In the genomic region with DNA sequence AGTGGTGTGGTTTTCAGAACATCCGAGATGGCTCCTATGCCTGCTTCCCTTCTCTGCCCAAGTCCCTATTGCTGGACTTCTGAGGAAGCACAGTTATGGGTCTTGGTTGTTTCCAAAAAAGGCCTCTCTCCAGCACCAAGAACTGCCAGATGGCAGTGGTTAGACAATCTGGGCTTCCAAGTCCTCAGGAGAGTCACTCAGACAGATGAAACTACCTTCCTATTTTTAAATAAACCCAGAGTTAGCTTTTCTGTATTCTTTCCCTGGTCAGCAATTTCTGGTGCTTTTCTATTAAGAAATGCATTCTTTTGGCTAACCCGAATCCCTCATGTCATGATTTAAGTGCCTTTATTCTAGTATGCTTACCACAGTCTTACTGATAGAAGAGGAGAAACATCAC, we compare ENCODE assay signal across 19 cellular contexts.
A peak's percentile ranks its signal among the peaks of the same experiment; 100 is the strongest.
DNase-seq lines count a peak whose midpoint lies in the region; ATAC-seq and TF ChIP-seq lines count a peak whose summit lies in the region.
"Had no signal": no experiment of that assay in that cellular context is flagged by ENCODE, and none has a peak within 500 bp of the region (broad histone marks: within the 10 kb centered on the region; RNA-seq: fewer than 3 reads in every experiment).

No MANE protein-coding gene starts in this region.

- 88% methylated on average over 1 of the region's 2 CpGs for WGBS in mammary epithelial cell (ENCODE audit: low coverage, missing lambda C conversion rate)

- H3K4me3 ChIP-seq in mammary epithelial cell (replicated peaks in 1 of 3; ENCODE audit: insufficient read depth in 1 of 3, low read depth in 2 of 3, low read length in 3 of 3) (no peak overlapping the region), PC-3 (ENCODE audit: low read length) (no peak overlapping the region)
- H3K4me3 ChIP-seq: GM12878, GM23248 had no signal

- no peaks in the 10 kb centered on the region for H4K20me1 ChIP-seq in mammary epithelial cell (ENCODE audit: insufficient read depth, low read length)
- H4K20me1 ChIP-seq in PC-3 (ENCODE audit: low read length), result no peaks in the 10 kb centered on the region

- no peaks in the 10 kb centered on the region for H3K36me3 Mint-ChIP-seq in MCF 10A (ENCODE audit: insufficient read depth, unreplicated experiment)

- H3K36me3 ChIP-seq in mammary epithelial cell (ENCODE audit: insufficient read depth, low read length) (no peaks in the 10 kb centered on the region), PC-3 (ENCODE audit: low read depth, low read length) (no peaks in the 10 kb centered on the region)

- H3K4me2 ChIP-seq in mammary epithelial cell (ENCODE audit: insufficient read depth, low read depth, low read length) (no peak overlapping the region), PC-3 (ENCODE audit: low read length) (no peak overlapping the region)

- H3K27ac ChIP-seq in mammary epithelial cell (ENCODE audit: insufficient read depth, low read depth, low read length) (no peak overlapping the region), PC-3 (ENCODE audit: low read length) (no peak overlapping the region)
- H3K27ac ChIP-seq: GM23248 had no signal

- dilution Hi-C loops in mammary epithelial cell (cut with HindIII; ENCODE audit: low sequenced_read_pairs), result no loop called here

- CTCF ChIA-PET in MCF 10A (lab: Yijun Ruan, JAX), result interaction anchor here (0.7 kb wide), 1 partner anchor 244 kb away, joined by 4 read pairs; no protein-coding TSS in a partner anchor
- CTCF ChIA-PET in mammary epithelial cell (lab: Charles Lee; ENCODE audit: low non-redundant PET), result no interaction called here
- CTCF ChIA-PET in PC-3 (lab: Charles Lee), result no interaction called here

- H2AFZ ChIP-seq in mammary epithelial cell (ENCODE audit: low read depth, low read length) (no peak overlapping the region), PC-3 (ENCODE audit: low read length) (no peak overlapping the region)
- H2AFZ ChIP-seq: GM23248 had no signal

- H3K9me3 ChIP-seq in mammary epithelial cell (replicated peaks; ENCODE audit: insufficient read depth, low read length) (peaks cover 14% of the 10 kb centered on the region), PC-3 (ENCODE audit: low read length) (0 out of 2 replicates have a peak, but pooled peaks cover 2% of the 10 kb centered on the region)

- H3K9ac ChIP-seq in mammary epithelial cell (ENCODE audit: insufficient read depth, low read length) (no peak overlapping the region), PC-3 (ENCODE audit: low read length) (no peak overlapping the region)
- H3K9ac ChIP-seq: GM23248 had no signal

- H3K9me3 Mint-ChIP-seq in MCF 10A (ENCODE audit: unreplicated experiment), result peaks cover 9% of the 10 kb centered on the region

- in situ Hi-C loops in mammary epithelial cell (cut with MboI; ENCODE audit: low sequenced_read_pairs in 2 of 2), result no loop called here

- H3K27ac Mint-ChIP-seq in MCF 10A (ENCODE audit: low read depth, unreplicated experiment), result peak overlapping the region; percentile 27
- H3K27ac Mint-ChIP-seq: CD4-positive, alpha-beta T cell had no signal

- DNase-seq in MCF 10A (ENCODE audit: unreplicated experiment) (no peak), mammary epithelial cell (no peak), RPMI8226 (peak; percentile 91), fibroblast of gingiva (ENCODE audit: low read depth) (peak; percentile 67), superior temporal gyrus (ENCODE audit: extremely low spot score) (peak; percentile 50), iPS-NIHi7 (ENCODE audit: extremely low spot score) (no peak), PC-3 (no peak)
- DNase-seq: 8988T; Caco-2; CD4-positive, alpha-beta T cell; GM23248; HCEC 1CT; NCI-H1105 treated with DMSO at 0.1 percent for 48 hours; NCI-H187; NCI-H2107; NCI-H345; NCI-H524 treated with DMSO at 0.1 percent for 48 hours had no signal

- no peaks in the 10 kb centered on the region for H3K27me3 Mint-ChIP-seq in MCF 10A (ENCODE audit: insufficient read depth, unreplicated experiment)

- H3K27me3 ChIP-seq in mammary epithelial cell (ENCODE audit: insufficient read depth, low read length) (no peaks in the 10 kb centered on the region), PC-3 (ENCODE audit: low read length) (peaks cover 45% of the 10 kb centered on the region)

- H3K79me2 ChIP-seq in mammary epithelial cell (ENCODE audit: insufficient read depth, low read length), result no peaks in the 10 kb centered on the region
- H3K79me2 ChIP-seq in PC-3 (ENCODE audit: low read length), result no peaks in the 10 kb centered on the region

- no peak for TF ChIP-seq CTCF in MCF 10A (IDR thresholded peaks at IDR 0.05; ENCODE audit: unreplicated experiment)
- no peak for TF ChIP-seq CTCF in mammary epithelial cell (conservative IDR thresholded peaks at IDR 0.05 in 1 of 2, IDR thresholded peaks at IDR 0.05 in 1 of 2; ENCODE audit: extremely low read depth in 1 of 2, insufficient read depth in 1 of 2, low read depth in 1 of 2, low read length in 2 of 2)
- no peak for TF ChIP-seq CTCF in PC-3 (conservative IDR thresholded peaks at IDR 0.05; ENCODE audit: low read depth, low read length)

- H3F3A ChIP-seq in PC-3 (ENCODE audit: low read length, unreplicated experiment), result no peaks in the 10 kb centered on the region

- no TSS peak for BruUV-seq in MCF 10A (replicated peaks; lab: Mats Ljungman, UMichigan)
- BruUV-seq in mammary epithelial cell (replicated peaks; lab: Mats Ljungman, UMichigan), result no TSS peak
- no TSS peak for BruUV-seq in PC-3 (replicated peaks; lab: Mats Ljungman, UMichigan)

- intact Hi-C loops in MCF 10A (cut with micrococcal nuclease), result no loop called here
- intact Hi-C loops in mammary epithelial cell (cut with micrococcal nuclease), result no loop called here
- intact Hi-C loops in PC-3 (cut with micrococcal nuclease), result no loop called here

- ATAC-seq in HG03442 (IDR thresholded peaks at IDR 0.05; ENCODE audit: unreplicated experiment) (no peak), PC-3 (no peak)
- ATAC-seq: GM12878 had no signal

- no peaks in the 10 kb centered on the region for H3K4me1 ChIP-seq in mammary epithelial cell (ENCODE audit: insufficient read depth, low read length)
- H3K4me1 ChIP-seq in PC-3 (ENCODE audit: insufficient read depth, low read length), result no peaks in the 10 kb centered on the region
- H3K4me1 ChIP-seq: Caco-2 had no signal

- peaks cover 34% of the 10 kb centered on the region for H3K4me1 Mint-ChIP-seq in MCF 10A (ENCODE audit: insufficient read depth, unreplicated experiment)

- H3K4me3 Mint-ChIP-seq in MCF 10A (ENCODE audit: unreplicated experiment), result no peak overlapping the region
- H3K4me3 Mint-ChIP-seq: CD4-positive, alpha-beta T cell had no signal

- no peaks in the 10 kb centered on the region for H3K9me2 ChIP-seq in PC-3 (replicated peaks; ENCODE audit: low read length)

- POLR2A ChIA-PET in MCF 10A (lab: Yijun Ruan, JAX), result no interaction called here
- POLR2A ChIA-PET in PC-3 (lab: Charles Lee; ENCODE audit: unreplicated experiment), result no interaction called here

Comparison
In these comparisons a context has a peak if more than half of its experiments do, and no peak if none do; other contexts are left out.
1. DNase-seq: peak in RPMI8226 (single experiment), fibroblast of gingiva (single experiment) and superior temporal gyrus (single experiment); none in MCF 10A (single experiment), mammary epithelial cell (single experiment), iPS-NIHi7 (single experiment) and PC-3 (single experiment).